Comparison of ENCODE assay signal across 8 cellular contexts in genomic region chr11:62572431-62572830, GRCh38. TPM values are rescaled to one million over a fixed set of nuclear protein-coding genes. Genes with fewer than 3 reads are reported as not detected.
DNase-seq lines count a peak whose midpoint lies in the region; ATAC-seq and TF ChIP-seq lines count a peak whose summit lies in the region.

No MANE protein-coding gene starts in this region.

- H3K36me3 Mint-ChIP-seq in natural killer cell, result peaks cover 12% of the 10 kb centered on the region

- H3K4me2 ChIP-seq in BLaER1 treated with 17β-estradiol and CSF1 and Interleukin-3, amounts not matched to agents 10 nM and 100 nM, result peak overlapping the region; percentile 92 to 99 (median 96)
- peak overlapping the region; percentile 67 for H3K4me2 ChIP-seq in MM.1S (ENCODE audit: low read depth, low read length)

- no peaks in the 10 kb centered on the region for H3K27me3 Mint-ChIP-seq in natural killer cell (ENCODE audit: low read depth in 2 of 2)

- peaks cover 48 to 61% (median 55%) of the 10 kb centered on the region in 11 experiments; a peak in 21 of 22 replicates for H4K20me1 ChIP-seq in BLaER1 treated with 17β-estradiol and CSF1 and Interleukin-3, amounts not matched to agents 10 nM and 100 nM
- no peaks in the 10 kb centered on the region for H4K20me1 ChIP-seq in MM.1S (ENCODE audit: insufficient read depth, low read length)

- H3K27ac Mint-ChIP-seq in natural killer cell, result peak overlapping the region; percentile 92 to 95

- peaks cover 66% of the 10 kb centered on the region for H3K79me2 ChIP-seq in MM.1S (ENCODE audit: low read length)

- H3K9me3 Mint-ChIP-seq in natural killer cell, result no peaks in the 10 kb centered on the region

- peaks cover 37 to 55% of the 10 kb centered on the region in 2 donors for H3K4me1 Mint-ChIP-seq in natural killer cell

- H3K9me3 ChIP-seq in BLaER1 treated with 17β-estradiol and CSF1 and Interleukin-3, amounts not matched to agents 10 nM and 100 nM (replicated peaks in 1 of 11), result no peaks in the 10 kb centered on the region
- no peaks in the 10 kb centered on the region for H3K9me3 ChIP-seq in MM.1S (replicated peaks; ENCODE audit: insufficient read depth, low read length)
- H3K9me3 ChIP-seq in ectodermal cell (ENCODE audit: control insufficient read depth, low read length), result no peaks in the 10 kb centered on the region

- no peaks in the 10 kb centered on the region for H3K27me3 ChIP-seq in BLaER1 treated with 17β-estradiol and CSF1 and Interleukin-3, amounts not matched to agents 10 nM and 100 nM
- H3K27me3 ChIP-seq in MM.1S (replicated peaks; ENCODE audit: insufficient read depth, low read length) (no peaks in the 10 kb centered on the region), ectodermal cell (ENCODE audit: control insufficient read depth, insufficient read depth, low read length, poor library complexity, severe bottlenecking) (no peaks in the 10 kb centered on the region)

- peak overlapping the region; percentile 80 to 94 (median 90); a peak in 21 of 22 replicates for H3K27ac ChIP-seq in BLaER1 treated with 17β-estradiol and CSF1 and Interleukin-3, amounts not matched to agents 10 nM and 100 nM
- H3K27ac ChIP-seq in MM.1S (ENCODE audit: low read length), result no peak overlapping the region
- no peak overlapping the region for H3K27ac ChIP-seq in ectodermal cell (ENCODE audit: insufficient read depth, low read depth, low read length, poor library complexity, severe bottlenecking)

- no peak for ATAC-seq in natural killer cell
- ATAC-seq in HG03095 (IDR thresholded peaks at IDR 0.05; ENCODE audit: unreplicated experiment), result no peak
- ATAC-seq in HG02798 (IDR thresholded peaks at IDR 0.05; ENCODE audit: poor library complexity, unreplicated experiment), result no peak

- WGBS in ectodermal cell, 2 experiments, result 76 to 86% methylated on average over 12 of the region's 12 CpGs

- H2AFZ ChIP-seq in MM.1S (ENCODE audit: low read length), result no peak overlapping the region

- peaks cover 69 to 82% (median 75%) of the 10 kb centered on the region in 11 experiments for H3K36me3 ChIP-seq in BLaER1 treated with 17β-estradiol and CSF1 and Interleukin-3, amounts not matched to agents 10 nM and 100 nM
- H3K36me3 ChIP-seq in MM.1S (replicated peaks; ENCODE audit: insufficient read depth, low read length) (peaks cover 6% of the 10 kb centered on the region), ectodermal cell (ENCODE audit: control insufficient read depth, insufficient read depth, low read length) (peaks cover 46% of the 10 kb centered on the region)

- intact Hi-C loops in natural killer cell (cut with micrococcal nuclease), result loop anchor here (5.0 kb wide), 1 partner anchor 135 kb away; the partner anchor contains the start of genes BSCL2 and GNG3

- H3K4me3 Mint-ChIP-seq in natural killer cell, result peak overlapping the region; percentile 99

- TF ChIP-seq CTCF in MM.1S (IDR thresholded peaks at IDR 0.05; ENCODE audit: low read length) (no peak), natural killer cell (IDR thresholded peaks at IDR 0.05) (no peak)

- H3F3A ChIP-seq in MM.1S (ENCODE audit: insufficient read depth, low read length), result peaks cover 10% of the 10 kb centered on the region; the same call in 1 of the 2 replicates

- H3K4me1 ChIP-seq in BLaER1 treated with 17β-estradiol and CSF1 and Interleukin-3, amounts not matched to agents 10 nM and 100 nM, result peaks cover 44 to 80% (median 56%) of the 10 kb centered on the region in 10 experiments
- peaks cover 19% of the 10 kb centered on the region for H3K4me1 ChIP-seq in MM.1S (ENCODE audit: low read length)
- H3K4me1 ChIP-seq in ectodermal cell (ENCODE audit: control insufficient read depth, insufficient read depth, low read length), result peaks cover 8% of the 10 kb centered on the region

- H3K9ac ChIP-seq in BLaER1 treated with 17β-estradiol and CSF1 and Interleukin-3, amounts not matched to agents 10 nM and 100 nM, result peak overlapping the region; percentile 92 to 98 (median 95)
- peak overlapping the region; percentile 95; the same call in 1 of the 2 replicates for H3K9ac ChIP-seq in MM.1S (ENCODE audit: low read length)

- H3K9me2 ChIP-seq in MM.1S (replicated peaks; ENCODE audit: insufficient read depth, low read length), result no peaks in the 10 kb centered on the region

- no peak for DNase-seq in MM.1S
- DNase-seq in natural killer cell, result no peak
- no peak for DNase-seq in NCI-H510A (lab: John Stamatoyannopoulos, UW)
- no peak for DNase-seq in NCI-H1048 (lab: John Stamatoyannopoulos, UW)

- H3K4me3 ChIP-seq in BLaER1 treated with 17β-estradiol and CSF1 and Interleukin-3, amounts not matched to agents 10 nM and 100 nM, result peak overlapping the region; percentile 82 to 100 (median 94)
- H3K4me3 ChIP-seq in MM.1S (ENCODE audit: low read length), result peak overlapping the region; percentile 98
- H3K4me3 ChIP-seq in ectodermal cell (ENCODE audit: insufficient read depth, low read depth, low read length), result peak overlapping the region; percentile 93

RNA-seq across cellular contexts. Expression of gene EEF1G, which starts 1.3 kb away (rescaled TPM):
- polyA plus RNA-seq in ectodermal cell (2013, experiment 1 of 4), result 2,940 TPM
- polyA plus RNA-seq in ectodermal cell (2013, experiment 2 of 4), result 2,895 TPM
- 2,535 TPM for polyA plus RNA-seq in ectodermal cell (2013, experiment 3 of 4)
- 2,880 TPM for polyA plus RNA-seq in ectodermal cell (2013, experiment 4 of 4)
- 100 to 1,000 TPM; 628 to 754 (median 714) TPM for total RNA-seq in natural killer cell

RNA-seq across cellular contexts. Expression of gene TUT1, which starts 18.9 kb away (rescaled TPM):
- 24.6 TPM for polyA plus RNA-seq in ectodermal cell (2013, experiment 1 of 4)
- 25.5 TPM for polyA plus RNA-seq in ectodermal cell (2013, experiment 2 of 4)
- 18.6 TPM for polyA plus RNA-seq in ectodermal cell (2013, experiment 3 of 4)
- polyA plus RNA-seq in ectodermal cell (2013, experiment 4 of 4), result 21.2 TPM
- 10 to 100 TPM; 20.0 to 28.9 (median 26.2) TPM for total RNA-seq in natural killer cell

RNA-seq across cellular contexts. Expression of gene AHNAK, which starts 25.8 kb away (rescaled TPM):
- polyA plus RNA-seq in ectodermal cell (2013, experiment 1 of 4), result 20.5 TPM
- 27.0 TPM for polyA plus RNA-seq in ectodermal cell (2013, experiment 2 of 4)
- polyA plus RNA-seq in ectodermal cell (2013, experiment 3 of 4), result 21.6 TPM
- polyA plus RNA-seq in ectodermal cell (2013, experiment 4 of 4), result 29.8 TPM
- total RNA-seq in natural killer cell, result 100 to 1,000 TPM; 623 to 740 (median 677) TPM

RNA-seq across cellular contexts. Expression of gene MTA2, which starts 29.2 kb away (rescaled TPM):
- polyA plus RNA-seq in ectodermal cell (2013, experiment 1 of 4), result 143 TPM
- polyA plus RNA-seq in ectodermal cell (2013, experiment 2 of 4), result 142 TPM
- 107 TPM for polyA plus RNA-seq in ectodermal cell (2013, experiment 3 of 4)
- 111 TPM for polyA plus RNA-seq in ectodermal cell (2013, experiment 4 of 4)
- 100 to 1,000 TPM; 254 to 305 (median 259) TPM for total RNA-seq in natural killer cell

RNA-seq across cellular contexts. Expression of gene EML3, which starts 40.1 kb away (rescaled TPM):
- polyA plus RNA-seq in ectodermal cell (2013, experiment 1 of 4), result 26.1 TPM
- 28.1 TPM for polyA plus RNA-seq in ectodermal cell (2013, experiment 2 of 4)
- polyA plus RNA-seq in ectodermal cell (2013, experiment 3 of 4), result 24.4 TPM
- polyA plus RNA-seq in ectodermal cell (2013, experiment 4 of 4), result 22.3 TPM
- 100 to 1,000 TPM; 221 to 233 (median 232) TPM for total RNA-seq in natural killer cell

Comparison
In these comparisons a context has a peak if more than half of its experiments do, and no peak if none do; other contexts are left out.
1. H3K27ac ChIP-seq: peak in BLaER1 treated with 17β-estradiol and CSF1 and Interleukin-3, amounts not matched to agents 10 nM and 100 nM (11 of 11); none in MM.1S (single experiment) and ectodermal cell (single experiment).
2. Peak in every context shown above with its lines, with median percentiles within 50 percentile points of each other: H3K4me3 ChIP-seq.